Comparison of ENCODE assay signal across 1 cellular context in the genomic region with DNA sequence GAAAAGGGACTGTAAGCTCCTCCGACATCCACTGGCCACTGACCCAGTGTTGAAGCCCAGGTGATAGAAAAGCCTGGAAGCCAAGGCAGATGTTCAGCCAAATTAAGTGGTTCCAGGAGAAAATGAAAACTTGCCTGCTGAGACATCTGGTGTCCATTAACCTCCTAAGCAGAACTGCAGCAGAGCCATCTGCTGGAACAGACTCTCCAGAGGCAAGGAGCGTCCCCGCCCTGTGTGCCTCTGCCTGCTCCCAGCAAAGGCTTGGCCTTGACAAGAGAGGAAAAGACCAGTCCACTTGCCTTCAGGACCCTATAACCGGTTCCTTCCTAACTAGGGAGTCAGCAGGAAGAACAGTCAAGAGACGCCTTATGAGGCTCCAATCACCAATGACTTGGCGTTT.
A peak's percentile ranks its signal among the peaks of the same experiment; 100 is the strongest.
TF ChIP-seq lines count a peak whose summit lies in the region.

No MANE protein-coding gene starts in this region.

TF ChIP-seq in SK-N-SH, 30 proteins besides CTCF, POLR2A, EP300 and RAD21 (continued from another document):
- TF ChIP-seq, protein P1, sequence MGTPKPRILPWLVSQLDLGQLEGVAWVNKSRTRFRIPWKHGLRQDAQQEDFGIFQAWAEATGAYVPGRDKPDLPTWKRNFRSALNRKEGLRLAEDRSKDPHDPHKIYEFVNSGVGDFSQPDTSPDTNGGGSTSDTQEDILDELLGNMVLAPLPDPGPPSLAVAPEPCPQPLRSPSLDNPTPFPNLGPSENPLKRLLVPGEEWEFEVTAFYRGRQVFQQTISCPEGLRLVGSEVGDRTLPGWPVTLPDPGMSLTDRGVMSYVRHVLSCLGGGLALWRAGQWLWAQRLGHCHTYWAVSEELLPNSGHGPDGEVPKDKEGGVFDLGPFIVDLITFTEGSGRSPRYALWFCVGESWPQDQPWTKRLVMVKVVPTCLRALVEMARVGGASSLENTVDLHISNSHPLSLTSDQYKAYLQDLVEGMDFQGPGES (IDR thresholded peaks at IDR 0.05; ENCODE audit: low read depth, low read length): no peak
- no peak for TF ChIP-seq FOXM1 (IDR thresholded peaks at IDR 0.05; ENCODE audit: low read depth)
- no peak for TF ChIP-seq YY1 (IDR thresholded peaks at IDR 0.05; ENCODE audit: low read depth)
- peak; percentile 78 for TF ChIP-seq CHD2 (IDR thresholded peaks at IDR 0.05; ENCODE audit: low read length, partially characterized antibody)
- TF ChIP-seq, protein P2, sequence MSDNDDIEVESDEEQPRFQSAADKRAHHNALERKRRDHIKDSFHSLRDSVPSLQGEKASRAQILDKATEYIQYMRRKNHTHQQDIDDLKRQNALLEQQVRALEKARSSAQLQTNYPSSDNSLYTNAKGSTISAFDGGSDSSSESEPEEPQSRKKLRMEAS (IDR thresholded peaks at IDR 0.05; ENCODE audit: low read depth): no peak
- TF ChIP-seq FOXJ3 (CRISPR knock-in tag; IDR thresholded peaks at IDR 0.05): no peak
- TF ChIP-seq RCOR1 (IDR thresholded peaks at IDR 0.05; ENCODE audit: low read length): peak; percentile 96
- TF ChIP-seq RFX5 (IDR thresholded peaks at IDR 0.05; ENCODE audit: low read length): no peak
- TF ChIP-seq SIN3A (IDR thresholded peaks at IDR 0.05; ENCODE audit: borderline replicate concordance, low read depth, low read length): no peak
